ENCODE assay signal across 1 cellular context in genomic region chr4:16043820-16044554, GRCh38.
TF ChIP-seq lines count a peak whose summit lies in the region.

No MANE protein-coding gene starts in this region.

TF ChIP-seq in GM23338, 12 proteins besides CTCF, POLR2A, EP300 and RAD21:
- TF ChIP-seq ETS1 (IDR thresholded peaks at IDR 0.05), result no peak
